Comparison of ENCODE assay signal across 20 cellular contexts in genomic region chr6:134446901-134447300, GRCh38.
A peak's percentile ranks its signal among the peaks of the same experiment; 100 is the strongest.
DNase-seq lines count a peak whose midpoint lies in the region; ATAC-seq and TF ChIP-seq lines count a peak whose summit lies in the region.
"Had no signal": no experiment of that assay in that cellular context is flagged by ENCODE, and none has a peak within 500 bp of the region (broad histone marks: within the 10 kb centered on the region; RNA-seq: fewer than 3 reads in every experiment).

No MANE protein-coding gene starts in this region.

- no peaks in the 10 kb centered on the region for H3K27me3 ChIP-seq in CD4-positive, alpha-beta T cell (ENCODE audit: control insufficient read depth, insufficient read depth, low read length)
- H3K27me3 ChIP-seq: breast epithelium, neural progenitor cell had no signal

- DNase-seq in activated naive CD8-positive, alpha-beta T cell treated with anti-CD3 and anti-CD28 coated beads, Interleukin-2, amount 50 U/mL, for 24 hours, result no peak
- no peak for DNase-seq in activated naive CD8-positive, alpha-beta T cell treated with anti-CD3 and anti-CD28 coated beads for 36 hours
- DNase-seq in cardiac fibroblast (ENCODE audit: low read depth in 2 of 2) (peak; percentile 51 to 69), fibroblast of villous mesenchyme (ENCODE audit: low read depth) (peak; percentile 28), substantia nigra (lab: John Stamatoyannopoulos, UW) (no peak), mesothelial cell of epicardium (ENCODE audit: low spot score in 2 of 2, unreplicated experiment in 2 of 2) (no peak)
- no peak for DNase-seq in CD4-positive, alpha-beta T cell
- DNase-seq: activated CD4-positive, alpha-beta T cell treated with anti-CD3 and anti-CD28 coated beads, Interleukin-2, amount 50 U/mL, for 4 hours; activated naive CD4-positive, alpha-beta T cell treated with Interleukin-2 at 50 U/mL for 16 hours; activated T-cell treated with anti-CD3 and anti-CD28 coated beads for 4 hours; GOT3; MV-4-11 had no signal

- CTCF ChIA-PET in CD4-positive, alpha-beta T cell (lab: Charles Lee), result no interaction called here

- TF ChIP-seq CTCF in cardiac fibroblast (IDR thresholded peaks at IDR 0.05; ENCODE audit: low read depth, low read length) (no peak), fibroblast of villous mesenchyme (IDR thresholded peaks at IDR 0.05; ENCODE audit: insufficient read depth, low read depth, low read length) (no peak), mesothelial cell of epicardium (IDR thresholded peaks at IDR 0.05; ENCODE audit: unreplicated experiment) (no peak)
- no peak for TF ChIP-seq CTCF in CD4-positive, alpha-beta T cell (IDR thresholded peaks at IDR 0.05)

- no peak overlapping the region for H3K4me3 Mint-ChIP-seq in activated naive CD8-positive, alpha-beta T cell treated with anti-CD3 and anti-CD28 coated beads, Interleukin-2, amount 50 U/mL, for 24 hours
- H3K4me3 Mint-ChIP-seq in activated naive CD8-positive, alpha-beta T cell treated with anti-CD3 and anti-CD28 coated beads for 36 hours, result no peak overlapping the region
- no peak overlapping the region for H3K4me3 Mint-ChIP-seq in CD4-positive, alpha-beta T cell
- no peak overlapping the region for H3K4me3 Mint-ChIP-seq in mesothelial cell of epicardium
- H3K4me3 Mint-ChIP-seq: IgD-negative memory B cell; neural progenitor cell; T-helper 1 cell treated with Interleukin-12 subunit alpha and Interleukin-12 subunit beta and Interleukin-4 antibody, amounts not matched to agents 30 μg/mL and 1 μg/mL, for 36 hours; type B pancreatic cell had no signal

- peaks cover 15% of the 10 kb centered on the region for H3K4me1 Mint-ChIP-seq in activated naive CD8-positive, alpha-beta T cell treated with anti-CD3 and anti-CD28 coated beads, Interleukin-2, amount 50 U/mL, for 24 hours
- peaks cover 18% of the 10 kb centered on the region for H3K4me1 Mint-ChIP-seq in activated naive CD8-positive, alpha-beta T cell treated with anti-CD3 and anti-CD28 coated beads for 36 hours
- H3K4me1 Mint-ChIP-seq in CD4-positive, alpha-beta T cell (ENCODE audit: low read depth), result no peaks in the 10 kb centered on the region
- peaks cover 16% of the 10 kb centered on the region for H3K4me1 Mint-ChIP-seq in mesothelial cell of epicardium

- intact Hi-C loops in CD4-positive, alpha-beta T cell (cut with DNase I, micrococcal nuclease), result no loop called here

- H3K9me3 Mint-ChIP-seq in activated naive CD8-positive, alpha-beta T cell treated with anti-CD3 and anti-CD28 coated beads, Interleukin-2, amount 50 U/mL, for 24 hours, result no peaks in the 10 kb centered on the region
- H3K9me3 Mint-ChIP-seq in activated naive CD8-positive, alpha-beta T cell treated with anti-CD3 and anti-CD28 coated beads for 36 hours, result no peaks in the 10 kb centered on the region
- no peaks in the 10 kb centered on the region for H3K9me3 Mint-ChIP-seq in CD4-positive, alpha-beta T cell
- no peaks in the 10 kb centered on the region for H3K9me3 Mint-ChIP-seq in mesothelial cell of epicardium
- H3K9me3 Mint-ChIP-seq: IgD-negative memory B cell; neural progenitor cell; T-helper 1 cell treated with Interleukin-12 subunit alpha and Interleukin-12 subunit beta and Interleukin-4 antibody, amounts not matched to agents 30 μg/mL and 1 μg/mL, for 36 hours; type B pancreatic cell had no signal

- POLR2A ChIA-PET in CD4-positive, alpha-beta T cell (lab: Charles Lee), result no interaction called here

- ATAC-seq in activated naive CD8-positive, alpha-beta T cell treated with anti-CD3 and anti-CD28 coated beads, Interleukin-2, amount 50 U/mL, for 24 hours, result no peak
- no peak for ATAC-seq in CD4-positive, alpha-beta T cell (ENCODE audit: poor library complexity)
- ATAC-seq in HG03354 (IDR thresholded peaks at IDR 0.05; ENCODE audit: poor library complexity, severe bottlenecking, unreplicated experiment), result no peak

- no peaks in the 10 kb centered on the region for H3K27me3 Mint-ChIP-seq in activated naive CD8-positive, alpha-beta T cell treated with anti-CD3 and anti-CD28 coated beads, Interleukin-2, amount 50 U/mL, for 24 hours
- no peaks in the 10 kb centered on the region for H3K27me3 Mint-ChIP-seq in activated naive CD8-positive, alpha-beta T cell treated with anti-CD3 and anti-CD28 coated beads for 36 hours
- no peaks in the 10 kb centered on the region for H3K27me3 Mint-ChIP-seq in CD4-positive, alpha-beta T cell
- no peaks in the 10 kb centered on the region for H3K27me3 Mint-ChIP-seq in mesothelial cell of epicardium (ENCODE audit: low read depth)
- H3K27me3 Mint-ChIP-seq: IgD-negative memory B cell, type B pancreatic cell had no signal

- H3K4me3 ChIP-seq in cardiac fibroblast (replicated peaks in 1 of 2; ENCODE audit: low read depth in 2 of 2, low read length in 2 of 2), result no peak overlapping the region
- no peak overlapping the region for H3K4me3 ChIP-seq in fibroblast of villous mesenchyme (ENCODE audit: low read depth, low read length)
- H3K4me3 ChIP-seq: breast epithelium, neural progenitor cell had no signal

- H3K36me3 Mint-ChIP-seq in activated naive CD8-positive, alpha-beta T cell treated with anti-CD3 and anti-CD28 coated beads, Interleukin-2, amount 50 U/mL, for 24 hours (ENCODE audit: low read depth), result no peaks in the 10 kb centered on the region
- no peaks in the 10 kb centered on the region for H3K36me3 Mint-ChIP-seq in activated naive CD8-positive, alpha-beta T cell treated with anti-CD3 and anti-CD28 coated beads for 36 hours
- H3K36me3 Mint-ChIP-seq in CD4-positive, alpha-beta T cell (ENCODE audit: low read depth), result no peaks in the 10 kb centered on the region
- no peaks in the 10 kb centered on the region for H3K36me3 Mint-ChIP-seq in mesothelial cell of epicardium
- H3K36me3 Mint-ChIP-seq: IgD-negative memory B cell, neural progenitor cell, type B pancreatic cell had no signal

- peak overlapping the region; percentile 83 for H3K27ac ChIP-seq in substantia nigra (ENCODE audit: low read depth, low read length, poor library complexity, severe bottlenecking)
- H3K27ac ChIP-seq in CD4-positive, alpha-beta T cell (ENCODE audit: low read depth, low read length), result no peak overlapping the region
- H3K27ac ChIP-seq: breast epithelium, C4-2B, neural progenitor cell, VCaP had no signal

- H3K9me3 ChIP-seq in CD4-positive, alpha-beta T cell (ENCODE audit: control insufficient read depth, low read length), result no peaks in the 10 kb centered on the region
- H3K9me3 ChIP-seq: breast epithelium had no signal

- H3K27ac Mint-ChIP-seq in activated naive CD8-positive, alpha-beta T cell treated with anti-CD3 and anti-CD28 coated beads, Interleukin-2, amount 50 U/mL, for 24 hours, result peak overlapping the region; percentile 26
- H3K27ac Mint-ChIP-seq in activated naive CD8-positive, alpha-beta T cell treated with anti-CD3 and anti-CD28 coated beads for 36 hours, result no peak overlapping the region
- H3K27ac Mint-ChIP-seq in CD4-positive, alpha-beta T cell, result no peak overlapping the region
- H3K27ac Mint-ChIP-seq in mesothelial cell of epicardium, result no peak overlapping the region
- H3K27ac Mint-ChIP-seq: IgD-negative memory B cell; neural progenitor cell; T-helper 1 cell treated with Interleukin-12 subunit alpha and Interleukin-12 subunit beta and Interleukin-4 antibody, amounts not matched to agents 30 μg/mL and 1 μg/mL, for 36 hours; type B pancreatic cell had no signal

Comparison
In these comparisons a context has a peak if more than half of its experiments do, and no peak if none do; other contexts are left out.
1. DNase-seq: peak in cardiac fibroblast (2 of 2) and fibroblast of villous mesenchyme (single experiment); none in activated naive CD8-positive, alpha-beta T cell treated with anti-CD3 and anti-CD28 coated beads, Interleukin-2, amount 50 U/mL, for 24 hours (single experiment), activated naive CD8-positive, alpha-beta T cell treated with anti-CD3 and anti-CD28 coated beads for 36 hours (single experiment), substantia nigra (0 of 49), CD4-positive, alpha-beta T cell (0 of 10) and mesothelial cell of epicardium (0 of 2).